Comparison of ENCODE assay signal across 33 cellular contexts in the genomic region with DNA sequence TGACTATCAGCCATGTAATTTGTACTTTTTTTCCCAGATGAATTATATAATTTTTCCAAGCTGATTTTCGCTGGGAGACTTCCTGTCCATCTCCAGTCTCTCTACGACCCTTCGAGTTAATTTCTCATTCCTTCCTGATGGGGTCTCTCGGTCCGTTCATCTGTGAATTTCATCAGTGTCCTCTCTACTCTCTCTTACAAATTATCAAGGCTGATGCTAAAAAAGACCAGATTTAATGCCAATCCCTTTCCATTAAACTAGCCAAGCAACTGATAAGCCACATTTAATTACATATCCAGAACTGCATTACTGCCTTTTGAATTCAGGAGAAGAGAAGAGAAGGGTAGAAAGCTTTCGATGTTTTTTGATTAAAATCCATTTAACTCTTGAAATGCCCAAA. TPM values are rescaled to one million over a fixed set of nuclear protein-coding genes. Genes with fewer than 3 reads are reported as not detected.
"Had no signal": no experiment of that assay in that cellular context is flagged by ENCODE, and none has a peak within 500 bp of the region (broad histone marks: within the 10 kb centered on the region; RNA-seq: fewer than 3 reads in every experiment).

No MANE protein-coding gene starts in this region.

- H3K4me1 ChIP-seq: parathyroid adenoma, sigmoid colon had no signal

- H3K27ac ChIP-seq: coronary artery, esophagus squamous epithelium, parathyroid adenoma, sigmoid colon, stomach, thyroid gland had no signal

- ATAC-seq: left colon; naive thymus-derived CD8-positive, alpha-beta T cell; stimulated activated effector memory CD8-positive, alpha-beta T cell treated with anti-CD3 and anti-CD28 coated beads, Interleukin-12 subunit alpha, Interleukin-12 subunit beta, amount 100 ng/mL, for 72 hours had no signal

- H3K27me3 ChIP-seq: esophagus squamous epithelium, sigmoid colon, stomach, thyroid gland had no signal

- H3K9me3 Mint-ChIP-seq: naive thymus-derived CD8-positive, alpha-beta T cell; neural crest cell; stimulated activated effector memory CD8-positive, alpha-beta T cell treated with anti-CD3 and anti-CD28 coated beads, Interleukin-12 subunit alpha, Interleukin-12 subunit beta, amount 100 ng/mL, for 72 hours had no signal

- FAIRE-seq: endometrium, islet of Langerhans had no signal

- H3K9ac ChIP-seq: parathyroid adenoma had no signal

- H3K36me3 ChIP-seq: esophagus squamous epithelium, stomach had no signal

- H3K4me3 Mint-ChIP-seq: naive thymus-derived CD8-positive, alpha-beta T cell; neural crest cell; stimulated activated effector memory CD8-positive, alpha-beta T cell treated with anti-CD3 and anti-CD28 coated beads, Interleukin-12 subunit alpha, Interleukin-12 subunit beta, amount 100 ng/mL, for 72 hours had no signal

- H3K4me1 Mint-ChIP-seq: naive thymus-derived CD8-positive, alpha-beta T cell; stimulated activated effector memory CD8-positive, alpha-beta T cell treated with anti-CD3 and anti-CD28 coated beads, Interleukin-12 subunit alpha, Interleukin-12 subunit beta, amount 100 ng/mL, for 72 hours had no signal

- DNase-seq: dermis blood vessel endothelial cell; effector memory CD4-positive, alpha-beta T cell; erythroblast; esophagus squamous epithelium; foreskin melanocyte; head of caudate nucleus; hippocampal formation; left colon; mesenchymal stem cell; midbrain; naive thymus-derived CD8-positive, alpha-beta T cell; sigmoid colon; stimulated activated CD4-positive, alpha-beta T cell treated with anti-CD3 and anti-CD28 coated beads, Interleukin-2, amount 100 ng/mL, for 24 hours; stimulated activated CD4-positive, alpha-beta T cell treated with anti-CD3 and anti-CD28 coated beads, Interleukin-4, amount 100 ng/mL, for 24 hours; stimulated activated naive CD4-positive, alpha-beta T cell treated with Interleukin-2 at 50 U/mL for 16 hours; stomach; trophoblast cell had no signal

- H2AFZ ChIP-seq: parathyroid adenoma had no signal

- H3K79me2 ChIP-seq: parathyroid adenoma had no signal

- H3K4me3 ChIP-seq: coronary artery, esophagus squamous epithelium, sigmoid colon, stomach, thyroid gland had no signal

- H3K9me3 ChIP-seq: esophagus squamous epithelium, sigmoid colon, stomach, thyroid gland had no signal

- H3K36me3 Mint-ChIP-seq: naive thymus-derived CD8-positive, alpha-beta T cell; stimulated activated effector memory CD8-positive, alpha-beta T cell treated with anti-CD3 and anti-CD28 coated beads, Interleukin-12 subunit alpha, Interleukin-12 subunit beta, amount 100 ng/mL, for 72 hours had no signal

- H3K27ac Mint-ChIP-seq: naive thymus-derived CD8-positive, alpha-beta T cell; progenitor cell of endocrine pancreas; stimulated activated effector memory CD8-positive, alpha-beta T cell treated with anti-CD3 and anti-CD28 coated beads, Interleukin-12 subunit alpha, Interleukin-12 subunit beta, amount 100 ng/mL, for 72 hours had no signal

- H3K27me3 Mint-ChIP-seq: progenitor cell of endocrine pancreas had no signal

RNA-seq across cellular contexts. Expression of a gene that starts 25.8 kb away (rescaled TPM):
- total RNA-seq: dermis blood vessel endothelial cell; glomerular endothelial cell; kidney epithelial cell; left colon; lung microvascular endothelial cell; myocyte; naive thymus-derived CD8-positive, alpha-beta T cell; neural crest cell; osteoblast; progenitor cell of endocrine pancreas; skeletal muscle tissue; stomach; subcutaneous adipose tissue; temporal lobe; thyroid gland had no signal
- polyA plus RNA-seq: naive thymus-derived CD8-positive, alpha-beta T cell; sigmoid colon had no signal
